ENCODE assay signal across 26 cellular contexts in the genomic region with DNA sequence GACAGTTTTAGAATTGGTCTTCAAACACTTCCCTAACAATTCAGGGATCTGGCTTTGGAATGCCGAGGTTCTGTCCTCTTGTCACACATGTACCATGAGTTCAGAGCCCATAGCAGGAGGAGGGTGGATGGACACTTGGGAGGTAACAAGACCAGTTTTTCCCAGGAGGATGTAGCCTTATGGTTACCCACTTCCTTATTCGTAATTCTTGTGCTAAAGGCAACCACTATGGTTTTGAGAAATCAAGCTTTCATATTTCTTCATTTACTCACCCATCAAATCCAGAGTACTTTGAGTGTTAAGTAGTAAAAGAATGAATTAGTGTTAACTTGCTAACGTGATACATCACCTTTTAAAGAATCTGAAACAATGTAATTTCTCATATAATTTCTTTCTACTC.
DNase-seq lines count a peak whose midpoint lies in the region; ATAC-seq, FAIRE-seq and TF ChIP-seq lines count a peak whose summit lies in the region.
"Had no signal": no experiment of that assay in that cellular context is flagged by ENCODE, and none has a peak within 500 bp of the region (broad histone marks: within the 10 kb centered on the region; RNA-seq: fewer than 3 reads in every experiment).

No MANE protein-coding gene starts in this region.

- H3K9me3 Mint-ChIP-seq in activated CD4-positive, alpha-beta T cell treated with anti-CD3 and anti-CD28 coated beads for 36 hours (ENCODE audit: low read depth) = no peaks in the 10 kb centered on the region
- H3K9me3 Mint-ChIP-seq: memory B cell had no signal

- no peaks in the 10 kb centered on the region for H3K36me3 Mint-ChIP-seq in activated CD4-positive, alpha-beta T cell treated with anti-CD3 and anti-CD28 coated beads for 36 hours (ENCODE audit: low read depth)
- H3K36me3 Mint-ChIP-seq: activated CD8-positive, alpha-beta memory T cell treated with anti-CD3 and anti-CD28 coated beads, Interleukin-2, amount 10 ng/mL, durations not matched to agents 7 days and 5 days; memory B cell; naive thymus-derived CD8-positive, alpha-beta T cell had no signal

- CTCF ChIA-PET in activated CD4-positive, alpha-beta T cell treated with anti-CD3 and anti-CD28 coated beads for 36 hours (lab: Charles Lee) = no interaction called here

- H3K9ac ChIP-seq in kidney (ENCODE audit: low read length in 2 of 2) = no peak overlapping the region

- H3K36me3 ChIP-seq in kidney (ENCODE audit: control insufficient read depth in 1 of 2, insufficient read depth in 2 of 2, low read length in 2 of 2) = no peaks in the 10 kb centered on the region
- H3K36me3 ChIP-seq: esophagus squamous epithelium, heart right ventricle had no signal

- no peak overlapping the region for H3K4me3 ChIP-seq in kidney (ENCODE audit: low read length in 2 of 2)
- H3K4me3 ChIP-seq: esophagus squamous epithelium, heart right ventricle had no signal

- no peak overlapping the region for H3K4me3 Mint-ChIP-seq in activated CD4-positive, alpha-beta T cell treated with anti-CD3 and anti-CD28 coated beads for 36 hours
- H3K4me3 Mint-ChIP-seq: activated CD8-positive, alpha-beta memory T cell treated with anti-CD3 and anti-CD28 coated beads, Interleukin-2, amount 10 ng/mL, durations not matched to agents 7 days and 5 days; central memory CD8-positive, alpha-beta T cell; memory B cell; naive thymus-derived CD8-positive, alpha-beta T cell had no signal

- no peak for TF ChIP-seq CTCF in foreskin keratinocyte (conservative IDR thresholded peaks at IDR 0.05)
- no peak for TF ChIP-seq CTCF in omental fat pad (IDR thresholded peaks at IDR 0.05)
- TF ChIP-seq CTCF in kidney (IDR thresholded peaks at IDR 0.05; ENCODE audit: borderline replicate concordance, extremely low read depth, insufficient read depth) = no peak

- no peaks in the 10 kb centered on the region for H3K4me1 Mint-ChIP-seq in activated CD4-positive, alpha-beta T cell treated with anti-CD3 and anti-CD28 coated beads for 36 hours
- H3K4me1 Mint-ChIP-seq: activated CD8-positive, alpha-beta memory T cell treated with anti-CD3 and anti-CD28 coated beads, Interleukin-2, amount 10 ng/mL, durations not matched to agents 7 days and 5 days; central memory CD8-positive, alpha-beta T cell; naive thymus-derived CD8-positive, alpha-beta T cell had no signal

- peaks cover 4% of the 10 kb centered on the region for H3K27me3 Mint-ChIP-seq in activated CD4-positive, alpha-beta T cell treated with anti-CD3 and anti-CD28 coated beads for 36 hours
- H3K27me3 Mint-ChIP-seq: activated CD8-positive, alpha-beta memory T cell treated with anti-CD3 and anti-CD28 coated beads, Interleukin-2, amount 10 ng/mL, durations not matched to agents 7 days and 5 days; central memory CD8-positive, alpha-beta T cell; memory B cell; naive thymus-derived CD8-positive, alpha-beta T cell had no signal

- intact Hi-C loops in activated CD4-positive, alpha-beta T cell treated with anti-CD3 and anti-CD28 coated beads for 36 hours (cut with DNase I, micrococcal nuclease) = no loop called here
- intact Hi-C loops in kidney (cut with DNase I) = no loop called here

- no peak for FAIRE-seq in kidney (lab: Jason Lieb, UNC)
- FAIRE-seq: islet of Langerhans, urothelium cell line had no signal

- H3K4me1 ChIP-seq in foreskin keratinocyte (no peaks in the 10 kb centered on the region), kidney (ENCODE audit: control insufficient read depth in 1 of 2, insufficient read depth in 1 of 2, low read depth in 1 of 2, low read length in 2 of 2) (no peaks in the 10 kb centered on the region)
- H3K4me1 ChIP-seq: esophagus squamous epithelium, heart right ventricle had no signal

- POLR2A ChIA-PET in activated CD4-positive, alpha-beta T cell treated with anti-CD3 and anti-CD28 coated beads for 36 hours (lab: Charles Lee) = no interaction called here

- no peaks in the 10 kb centered on the region for H3K9me3 ChIP-seq in kidney (ENCODE audit: control insufficient read depth in 1 of 2, low read length in 2 of 2)
- H3K9me3 ChIP-seq: esophagus squamous epithelium, heart right ventricle had no signal

- H3K27ac Mint-ChIP-seq in activated CD4-positive, alpha-beta T cell treated with anti-CD3 and anti-CD28 coated beads for 36 hours = no peak overlapping the region
- H3K27ac Mint-ChIP-seq: activated CD8-positive, alpha-beta memory T cell treated with anti-CD3 and anti-CD28 coated beads, Interleukin-2, amount 10 ng/mL, durations not matched to agents 7 days and 5 days; memory B cell; naive thymus-derived CD8-positive, alpha-beta T cell had no signal

- H3K27me3 ChIP-seq in foreskin keratinocyte = no peaks in the 10 kb centered on the region
- H3K27me3 ChIP-seq: esophagus squamous epithelium, heart right ventricle had no signal

- no peak overlapping the region for H3K27ac ChIP-seq in foreskin keratinocyte
- H3K27ac ChIP-seq in kidney (ENCODE audit: low read depth in 2 of 2, low read length in 2 of 2) = no peak overlapping the region
- H3K27ac ChIP-seq: esophagus squamous epithelium, heart right ventricle had no signal

- ATAC-seq in HG03432 (IDR thresholded peaks at IDR 0.05; ENCODE audit: unreplicated experiment) (peak; percentile 41), foreskin keratinocyte (no peak), omental fat pad (ENCODE audit: low FRiP score) (no peak)
- no peak for ATAC-seq in activated CD4-positive, alpha-beta T cell treated with anti-CD3 and anti-CD28 coated beads for 36 hours
- ATAC-seq: activated CD8-positive, alpha-beta memory T cell treated with anti-CD3 and anti-CD28 coated beads, Interleukin-2, amount 10 ng/mL, durations not matched to agents 7 days and 5 days; HCT116; heart right ventricle; naive thymus-derived CD8-positive, alpha-beta T cell had no signal

- DNase-seq in EL = peak; percentile 49
- peak; percentile 9 for DNase-seq in RPMI7951 (ENCODE audit: low read depth)
- peak; percentile 37 to 50 for DNase-seq in foreskin keratinocyte
- DNase-seq in omental fat pad (ENCODE audit: low spot score) = no peak
- no peak for DNase-seq in stimulated activated CD4-positive, alpha-beta T cell treated with anti-CD3 and anti-CD28 coated beads, Interleukin-1b, Interleukin-23, amount 100 ng/mL, for 48 hours
- DNase-seq in activated CD4-positive, alpha-beta T cell treated with anti-CD3 and anti-CD28 coated beads for 36 hours = no peak
- no peak for DNase-seq in kidney
- DNase-seq: activated CD4-positive, CD25-positive, alpha-beta regulatory T cell treated with anti-CD3 and anti-CD28 coated beads, Interleukin-2, amount 50 U/mL, for 72 hours; activated CD8-positive, alpha-beta memory T cell treated with anti-CD3 and anti-CD28 coated beads, Interleukin-2, amount 10 ng/mL, durations not matched to agents 7 days and 5 days; DND-41; effector CD4-positive, alpha-beta T cell; esophagus squamous epithelium; heart right ventricle; naive thymus-derived CD8-positive, alpha-beta T cell; NCI-H1694; NCI-H345; posterior cingulate gyrus; SHP77; stimulated activated CD4-positive, alpha-beta T cell treated with anti-CD3 and anti-CD28 coated beads, Interleukin-2, amount 100 ng/mL, for 48 hours; T-helper 9 cell had no signal

Comparison
In these comparisons a context has a peak if more than half of its experiments do, and no peak if none do; other contexts are left out.
1. DNase-seq: peak in EL (single experiment), RPMI7951 (single experiment) and foreskin keratinocyte (2 of 2); none in omental fat pad (single experiment), stimulated activated CD4-positive, alpha-beta T cell treated with anti-CD3 and anti-CD28 coated beads, Interleukin-1b, Interleukin-23, amount 100 ng/mL, for 48 hours (single experiment), activated CD4-positive, alpha-beta T cell treated with anti-CD3 and anti-CD28 coated beads for 36 hours (single experiment) and kidney (single experiment).